In genomic region chr21:44901391-44902074, GRCh38 we compare ENCODE assay signal across 1 cellular context.
TF ChIP-seq lines count a peak whose summit lies in the region.

No MANE protein-coding gene starts in this region.

TF ChIP-seq in HepG2, 621 proteins besides CTCF, POLR2A, EP300 and RAD21:
- peak; percentile 92 for TF ChIP-seq MNT (IDR thresholded peaks at IDR 0.05)
- no peak for TF ChIP-seq AHR (CRISPR knock-in tag; IDR thresholded peaks at IDR 0.05)
